1 cellular context compared by ENCODE assay signal in genomic region chr16:1964506-1965471, GRCh38.
A peak's percentile ranks its signal among the peaks of the same experiment; 100 is the strongest.
TF ChIP-seq lines count a peak whose summit lies in the region.

RPS2 (minus strand) TSS chr16:1964826; CDS start chr16:1964625, 201 bp downstream.

TF ChIP-seq in K562, 482 proteins besides CTCF, POLR2A, EP300 and RAD21 (continued from another document and continues in another):
- TF ChIP-seq ZNF318 (IDR thresholded peaks at IDR 0.05; ENCODE audit: borderline replicate concordance in 1 of 2, low read depth in 1 of 2) (peak in 1 of 2 experiments; percentile 55; a peak in 1 of 4 replicates), TBP (optimal IDR thresholded peaks at IDR 0.05; ENCODE audit: low read depth, low read length) (no peak), NFE2 (IDR thresholded peaks at IDR 0.05; ENCODE audit: low read depth) (no peak), HNRNPH1 (optimal IDR thresholded peaks at IDR 0.05; ENCODE audit: low read depth, low read length) (no peak), EGR1 (conservative IDR thresholded peaks at IDR 0.05) (peak; percentile 100), ZKSCAN3 (CRISPR knock-in tag; IDR thresholded peaks at IDR 0.05) (no peak), FOXK1 (CRISPR knock-in tag; IDR thresholded peaks at IDR 0.05; ENCODE audit: borderline replicate concordance) (peak; percentile 58; the same call in 1 of the 2 replicates), DDX20 (tag; IDR thresholded peaks at IDR 0.05; ENCODE audit: low read depth) (no peak), NR0B1 (IDR thresholded peaks at IDR 0.05; ENCODE audit: partially characterized antibody) (no peak), PATZ1 (CRISPR knock-in tag; IDR thresholded peaks at IDR 0.05; ENCODE audit: borderline replicate concordance) (no peak), NBN (IDR thresholded peaks at IDR 0.05; ENCODE audit: low read depth) (peak; percentile 63; the same call in 1 of the 2 replicates), CREBBP (IDR thresholded peaks at IDR 0.05; ENCODE audit: low read depth, low read length) (no peak), XRCC3 (IDR thresholded peaks at IDR 0.05) (no peak), E2F4 (CRISPR knock-in tag; IDR thresholded peaks at IDR 0.05; ENCODE audit: low read depth) (no peak), ELK1 (CRISPR knock-in tag; IDR thresholded peaks at IDR 0.05) (no peak), THAP7 (CRISPR knock-in tag; IDR thresholded peaks at IDR 0.05) (peak; percentile 85; the same call in 1 of the 2 replicates), IRF2 (CRISPR knock-in tag; IDR thresholded peaks at IDR 0.05) (no peak), WHSC1 (IDR thresholded peaks at IDR 0.05; ENCODE audit: low read length) (no peak), HMG20A (CRISPR knock-in tag; conservative IDR thresholded peaks at IDR 0.05) (no peak), CBX5 (IDR thresholded peaks at IDR 0.05; ENCODE audit: borderline replicate concordance, low read depth) (no peak), USF2 (CRISPR knock-in tag; IDR thresholded peaks at IDR 0.05) (no peak), MAX (CRISPR knock-in tag; IDR thresholded peaks at IDR 0.05) (peak; percentile 88), FOXP4 (CRISPR knock-in tag; IDR thresholded peaks at IDR 0.05; ENCODE audit: borderline replicate concordance) (no peak; the same call in 1 of the 2 replicates), KDM1A (IDR thresholded peaks at IDR 0.05) (no peak), CHD4 (IDR thresholded peaks at IDR 0.05; ENCODE audit: insufficient read depth, insufficient replicate concordance, low read depth, low read length, poor library complexity, severe bottlenecking) (no peak), SIN3B (IDR thresholded peaks at IDR 0.05; ENCODE audit: low read depth) (peak; percentile 94), ZFPM2 (CRISPR knock-in tag; IDR thresholded peaks at IDR 0.05) (0 out of 2 replicates have a peak, but pooled peaks have one; percentile 34), EHMT2 (IDR thresholded peaks at IDR 0.05) (no peak), ATF2 (CRISPR knock-in tag; IDR thresholded peaks at IDR 0.05) (no peak), MBD1 (CRISPR knock-in tag; IDR thresholded peaks at IDR 0.05) (no peak), MEIS2 (IDR thresholded peaks at IDR 0.05; ENCODE audit: partially characterized antibody) (no peak)
